Comparison of ENCODE assay signal across 8 cellular contexts in genomic region chrX:43655151-43655676, GRCh38. TPM values are rescaled to one million over a fixed set of nuclear protein-coding genes. Genes with fewer than 3 reads are reported as not detected.
DNase-seq lines count a peak whose midpoint lies in the region; ATAC-seq and TF ChIP-seq lines count a peak whose summit lies in the region.

No MANE protein-coding gene starts in this region.

- H3K9me2 ChIP-seq in GM23248 (ENCODE audit: insufficient read depth): no peaks in the 10 kb centered on the region

- H3K36me3 ChIP-seq in GM23248 (ENCODE audit: low read depth): no peaks in the 10 kb centered on the region
- H3K36me3 ChIP-seq in SJSA1: no peaks in the 10 kb centered on the region
- H3K36me3 ChIP-seq in iPS-20b (ENCODE audit: insufficient read depth, low read depth, low read length): no peaks in the 10 kb centered on the region

- peaks cover 5% of the 10 kb centered on the region for H3K27me3 Mint-ChIP-seq in brain

- peak overlapping the region; percentile 88 to 97 (median 94) for H3K4me3 Mint-ChIP-seq in brain

- H3K4me3 ChIP-seq in GM23248: peak overlapping the region; percentile 76
- H3K4me3 ChIP-seq in SJSA1: peak overlapping the region; percentile 63
- peak overlapping the region; percentile 68 for H3K4me3 ChIP-seq in iPS-20b (ENCODE audit: low read length)

- H3K79me2 ChIP-seq in GM23248 (ENCODE audit: insufficient read depth): no peaks in the 10 kb centered on the region

- H3K27ac ChIP-seq in GM23248 (no peak overlapping the region), SJSA1 (peak overlapping the region; percentile 100; the same call in 1 of the 2 replicates), iPS-20b (ENCODE audit: low read length) (no peak overlapping the region)

- H3K4me1 ChIP-seq in GM23248 (ENCODE audit: insufficient read depth) (no peaks in the 10 kb centered on the region), SJSA1 (replicated peaks) (no peaks in the 10 kb centered on the region), iPS-20b (ENCODE audit: insufficient read depth, low read length) (no peaks in the 10 kb centered on the region)

- H4K20me1 ChIP-seq in GM23248 (ENCODE audit: insufficient read depth): no peaks in the 10 kb centered on the region

- peaks cover 13% of the 10 kb centered on the region for H3K4me1 Mint-ChIP-seq in brain

- peak; percentile 9 for DNase-seq in AG20443 (ENCODE audit: low spot score)
- DNase-seq in GM23248: peak; percentile 52
- peak in 1 of 2 experiments; percentile 41 for DNase-seq in SJSA1 (ENCODE audit: low read depth in 1 of 2, low spot score in 2 of 2)
- peak; percentile 51 for DNase-seq in retina

- TF ChIP-seq CTCF in brain (conservative IDR thresholded peaks at IDR 0.05): peak in 1 of 2 experiments; percentile 24

- no peaks in the 10 kb centered on the region for H3F3A ChIP-seq in GM23248 (ENCODE audit: insufficient read depth)

- no peak for ATAC-seq in GM19397 (IDR thresholded peaks at IDR 0.05; ENCODE audit: unreplicated experiment)
- ATAC-seq in GM21360 (IDR thresholded peaks at IDR 0.05; ENCODE audit: unreplicated experiment): no peak

- H3K4me2 ChIP-seq in GM23248 (ENCODE audit: unreplicated experiment): peak overlapping the region; percentile 61

- H3K9me3 ChIP-seq in GM23248 (ENCODE audit: low read depth): no peaks in the 10 kb centered on the region
- no peaks in the 10 kb centered on the region for H3K9me3 ChIP-seq in SJSA1 (replicated peaks)
- no peaks in the 10 kb centered on the region for H3K9me3 ChIP-seq in iPS-20b (ENCODE audit: insufficient read depth, low read depth, low read length)

- H3K27me3 ChIP-seq in GM23248 (replicated peaks; ENCODE audit: insufficient read depth): no peaks in the 10 kb centered on the region
- H3K27me3 ChIP-seq in SJSA1 (replicated peaks): no peaks in the 10 kb centered on the region
- peaks cover 18% of the 10 kb centered on the region for H3K27me3 ChIP-seq in iPS-20b (ENCODE audit: insufficient read depth, low read length)

- peak overlapping the region; percentile 89 to 100 (median 91) for H3K27ac Mint-ChIP-seq in brain

- in situ Hi-C loops in GM23248 (cut with MboI): no loop called here

- peaks cover 0 to 10% (median 0%) of the 10 kb centered on the region in 5 experiments for H3K9me3 Mint-ChIP-seq in brain

- WGBS in GM23248 (ENCODE audit: low coverage in 1 of 2, low lambda C conversion rate in 2 of 2, missing lambda C conversion rate in 2 of 2), 2 experiments: 0 to 3% methylated on average over 9 to 30 of the region's 40 CpGs

- H3K9ac ChIP-seq in GM23248 (peak overlapping the region; percentile 93), iPS-20b (ENCODE audit: low read depth, low read length) (no peak overlapping the region; the same call in 1 of the 2 replicates)

- no peaks in the 10 kb centered on the region for H3K36me3 Mint-ChIP-seq in brain

- peak overlapping the region; percentile 93 for H2AFZ ChIP-seq in GM23248

RNA-seq across cellular contexts. Expression of gene MAOA, which starts 0.9 kb away (rescaled TPM):
- total RNA-seq in GM23248 (2014; rRNA removed; shearing (Covaris generic)): 0.76 TPM in 1 of 2 replicates, not detected in the other
- 0.09 TPM in 1 of 2 replicates, not detected in the other for polyA plus RNA-seq in GM23248 (2016; fragmentation: Nextera tagmentation; extraction: Ambion mirVana)
- total RNA-seq in SJSA1 (2014; rRNA removed; shearing (Covaris generic)): 7.1 and 8.7 TPM in 2 replicates
- polyA plus RNA-seq in brain (ENCODE audit: insufficient read depth, low read depth, low replicate concordance): 11.3 TPM
